ENCODE assay signal across 8 cellular contexts in genomic region chr12:49776413-49776812, GRCh38. TPM values are rescaled to one million over a fixed set of nuclear protein-coding genes. Genes with fewer than 3 reads are reported as not detected.
DNase-seq lines count a peak whose midpoint lies in the region; ATAC-seq, FAIRE-seq and TF ChIP-seq lines count a peak whose summit lies in the region.

No MANE protein-coding gene starts in this region.

- H2AFZ ChIP-seq in smooth muscle cell (ENCODE audit: low read depth), result no peak overlapping the region

- DNase-seq in AG04449 (ENCODE audit: low read depth, low spot score) (no peak), GM12892 (ENCODE audit: insufficient read length) (no peak), NCI-H1092 (lab: John Stamatoyannopoulos, UW) (peak; percentile 7), astrocyte of the spinal cord (ENCODE audit: low read depth, low spot score) (peak; percentile 71), iPS DF 4.7 (ENCODE audit: extremely low read depth, low spot score) (peak; percentile 64), smooth muscle cell (lab: John Stamatoyannopoulos, UW; ENCODE audit: unreplicated experiment) (no peak)

- in situ Hi-C loops in astrocyte of the spinal cord (cut with HindIII; ENCODE audit: low sequenced_read_pairs), result no loop called here

- CTCF ChIA-PET in AG04449 (lab: Yijun Ruan, JAX), result interaction anchor here (1.9 to 3.5 kb wide), 11 partner anchors 9 to 294 kb away, joined by 5 to 98 read pairs (median 16); no protein-coding TSS in a partner anchor

- H3K27me3 ChIP-seq in smooth muscle cell (ENCODE audit: low read depth), result no peaks in the 10 kb centered on the region

- ATAC-seq in HG02973 (IDR thresholded peaks at IDR 0.05; ENCODE audit: unreplicated experiment), result no peak

- TF ChIP-seq CTCF in AG04449 (IDR thresholded peaks at IDR 0.05; ENCODE audit: insufficient read depth, low read length, missing control alignments) (peak; percentile 83), astrocyte of the spinal cord (IDR thresholded peaks at IDR 0.05; ENCODE audit: low read depth, low read length) (peak; percentile 79), smooth muscle cell (IDR thresholded peaks at IDR 0.05; ENCODE audit: borderline replicate concordance, insufficient read depth, poor library complexity, severe bottlenecking) (peak; percentile 69)

- WGBS in smooth muscle cell (ENCODE audit: low lambda C conversion rate), result 18% methylated on average over 7 of the region's 7 CpGs

- no peak overlapping the region for H3K4me3 Mint-ChIP-seq in T-helper 1 cell treated with Interleukin-12 subunit alpha and Interleukin-12 subunit beta and Interleukin-4 antibody, amounts not matched to agents 30 μg/mL and 1 μg/mL, for 36 hours

- no peaks in the 10 kb centered on the region for H3K36me3 Mint-ChIP-seq in T-helper 1 cell treated with Interleukin-12 subunit alpha and Interleukin-12 subunit beta and Interleukin-4 antibody, amounts not matched to agents 30 μg/mL and 1 μg/mL, for 36 hours (ENCODE audit: low read depth)

- no peak for TF ChIP-seq POLR2A in GM12892 (IDR thresholded peaks at IDR 0.05; ENCODE audit: low read depth, low read length)

- H3K4me2 ChIP-seq in smooth muscle cell, result peak overlapping the region; percentile 36

- no peak overlapping the region for H3K4me3 ChIP-seq in AG04449 (ENCODE audit: low read depth, low read length)
- no peak overlapping the region for H3K4me3 ChIP-seq in astrocyte of the spinal cord (ENCODE audit: low read depth, low read length)
- no peak overlapping the region for H3K4me3 ChIP-seq in smooth muscle cell

- no peaks in the 10 kb centered on the region for H4K20me1 ChIP-seq in smooth muscle cell (ENCODE audit: low read depth)

- H3K9ac ChIP-seq in smooth muscle cell (ENCODE audit: low read depth), result no peak overlapping the region

- peaks cover 23% of the 10 kb centered on the region for H3K27me3 Mint-ChIP-seq in T-helper 1 cell treated with Interleukin-12 subunit alpha and Interleukin-12 subunit beta and Interleukin-4 antibody, amounts not matched to agents 30 μg/mL and 1 μg/mL, for 36 hours (ENCODE audit: low read depth)

- no peaks in the 10 kb centered on the region for H3K9me3 Mint-ChIP-seq in T-helper 1 cell treated with Interleukin-12 subunit alpha and Interleukin-12 subunit beta and Interleukin-4 antibody, amounts not matched to agents 30 μg/mL and 1 μg/mL, for 36 hours

- H3K27ac ChIP-seq in smooth muscle cell (ENCODE audit: low read depth), result no peak overlapping the region

- FAIRE-seq in GM12892 (lab: Jason Lieb, UNC), result peak; percentile 94

- H3K4me1 Mint-ChIP-seq in T-helper 1 cell treated with Interleukin-12 subunit alpha and Interleukin-12 subunit beta and Interleukin-4 antibody, amounts not matched to agents 30 μg/mL and 1 μg/mL, for 36 hours (ENCODE audit: low read depth), result peaks cover 18% of the 10 kb centered on the region

- POLR2A ChIA-PET in AG04449 (lab: Yijun Ruan, JAX), result no interaction called here

- no peaks in the 10 kb centered on the region for H3K79me2 ChIP-seq in smooth muscle cell (ENCODE audit: low read depth)

- H3K4me1 ChIP-seq in smooth muscle cell (ENCODE audit: low read depth), result no peaks in the 10 kb centered on the region

- no peaks in the 10 kb centered on the region for H3K36me3 ChIP-seq in smooth muscle cell (ENCODE audit: low read depth)

- peak overlapping the region; percentile 34 for H3K27ac Mint-ChIP-seq in T-helper 1 cell treated with Interleukin-12 subunit alpha and Interleukin-12 subunit beta and Interleukin-4 antibody, amounts not matched to agents 30 μg/mL and 1 μg/mL, for 36 hours

- no peaks in the 10 kb centered on the region for H3K9me3 ChIP-seq in smooth muscle cell (replicated peaks; ENCODE audit: low read depth)

- no peaks in the 10 kb centered on the region for H3F3A ChIP-seq in smooth muscle cell (ENCODE audit: low read depth)

RNA-seq across cellular contexts. Expression of gene TMBIM6, which starts 35.1 kb away (rescaled TPM):
- polyA plus RNA-seq in GM12892 (2012; ENCODE audit: missing spikeins), result 188 TPM
- total RNA-seq in smooth muscle cell, result 677 and 679 TPM in 2 replicates
- 611 and 663 TPM in 2 replicates for polyA plus RNA-seq in smooth muscle cell

RNA-seq across cellular contexts. Expression of gene NCKAP5L, which starts 51.8 kb away (rescaled TPM):
- polyA plus RNA-seq in GM12892 (2012; ENCODE audit: missing spikeins), result 2.5 TPM
- 20.5 and 24.1 TPM in 2 replicates for total RNA-seq in smooth muscle cell
- polyA plus RNA-seq in smooth muscle cell, result 29.4 and 31.7 TPM in 2 replicates

Comparison
In these comparisons a context has a peak if more than half of its experiments do, and no peak if none do; other contexts are left out.
1. DNase-seq: peak in NCI-H1092 (single experiment), astrocyte of the spinal cord (single experiment) and iPS DF 4.7 (single experiment); none in AG04449 (single experiment), GM12892 (single experiment) and smooth muscle cell (single experiment).
2. Peak in every context shown above with its lines, with median percentiles within 50 percentile points of each other: CTCF ChIP-seq.